Comparison of ENCODE assay signal across 10 cellular contexts in genomic region chr17:75325827-75326586, GRCh38. TPM values are rescaled to one million over a fixed set of nuclear protein-coding genes. Genes with fewer than 3 reads are reported as not detected.
DNase-seq lines count a peak whose midpoint lies in the region; ATAC-seq and TF ChIP-seq lines count a peak whose summit lies in the region.
"Had no signal": no experiment of that assay in that cellular context is flagged by ENCODE, and none has a peak within 500 bp of the region (broad histone marks: within the 10 kb centered on the region; RNA-seq: fewer than 3 reads in every experiment).

No MANE protein-coding gene starts in this region.

- H3K9me3 Mint-ChIP-seq in activated naive CD4-positive, alpha-beta T cell treated with anti-CD3 and anti-CD28 coated beads, Interleukin-2, amount 50 U/mL, for 24 hours: no peaks in the 10 kb centered on the region
- H3K9me3 Mint-ChIP-seq in activated naive CD4-positive, alpha-beta T cell treated with anti-CD3 and anti-CD28 coated beads, Interleukin-2, amount 50 U/mL, for 72 hours: no peaks in the 10 kb centered on the region

- H3K9me3 ChIP-seq in upper lobe of right lung (no peaks in the 10 kb centered on the region), HAP-1 (no peaks in the 10 kb centered on the region)

- DNase-seq in activated naive CD4-positive, alpha-beta T cell (lab: John Stamatoyannopoulos, UW): no peak
- no peak for DNase-seq in activated naive CD4-positive, alpha-beta T cell treated with anti-CD3 and anti-CD28 coated beads, Interleukin-2, amount 50 U/mL, for 72 hours (ENCODE audit: low spot score in 2 of 2)
- DNase-seq in upper lobe of right lung (peak; percentile 33), HAP-1 (ENCODE audit: low spot score in 2 of 2) (no peak), HCEC 1CT (no peak)
- DNase-seq: activated T-cell treated with anti-CD3 and anti-CD28 coated beads for 4 hours, hypothalamus had no signal

- H3K27ac ChIP-seq in layer of hippocampus (ENCODE audit: low read depth, low read length) (peak overlapping the region; percentile 38), upper lobe of right lung (peak overlapping the region; percentile 43)

- H3K4me1 ChIP-seq in upper lobe of right lung (peaks cover 30% of the 10 kb centered on the region), HAP-1 (no peaks in the 10 kb centered on the region)

- H3K27me3 ChIP-seq in layer of hippocampus (ENCODE audit: control insufficient read depth, insufficient read depth, low read length) (no peaks in the 10 kb centered on the region), upper lobe of right lung (no peaks in the 10 kb centered on the region), HAP-1 (ENCODE audit: low read depth) (no peaks in the 10 kb centered on the region)

- H3K36me3 Mint-ChIP-seq in activated naive CD4-positive, alpha-beta T cell treated with anti-CD3 and anti-CD28 coated beads, Interleukin-2, amount 50 U/mL, for 24 hours: peaks cover 2% of the 10 kb centered on the region
- H3K36me3 Mint-ChIP-seq in activated naive CD4-positive, alpha-beta T cell treated with anti-CD3 and anti-CD28 coated beads, Interleukin-2, amount 50 U/mL, for 72 hours: peaks cover 0 to 11% of the 10 kb centered on the region in 2 donors

- H3K27ac Mint-ChIP-seq in activated naive CD4-positive, alpha-beta T cell treated with anti-CD3 and anti-CD28 coated beads, Interleukin-2, amount 50 U/mL, for 24 hours: peak overlapping the region; percentile 59
- H3K27ac Mint-ChIP-seq in activated naive CD4-positive, alpha-beta T cell treated with anti-CD3 and anti-CD28 coated beads, Interleukin-2, amount 50 U/mL, for 72 hours: peak overlapping the region; percentile 68 to 90

- peak in 1 of 2 donors; percentile 45 for ATAC-seq in activated naive CD4-positive, alpha-beta T cell treated with anti-CD3 and anti-CD28 coated beads, Interleukin-2, amount 50 U/mL, for 72 hours
- peak; percentile 27 for ATAC-seq in upper lobe of right lung
- ATAC-seq in HG02610 (IDR thresholded peaks at IDR 0.05; ENCODE audit: unreplicated experiment): no peak

- intact Hi-C loops in upper lobe of right lung (cut with DNase I): no loop called here

- H3K4me3 ChIP-seq in upper lobe of right lung (no peak overlapping the region), HAP-1 (no peak overlapping the region)

- peaks cover 36% of the 10 kb centered on the region for H3K4me1 Mint-ChIP-seq in activated naive CD4-positive, alpha-beta T cell treated with anti-CD3 and anti-CD28 coated beads, Interleukin-2, amount 50 U/mL, for 24 hours

- no peak for TF ChIP-seq CTCF in upper lobe of right lung (IDR thresholded peaks at IDR 0.05)

- H3K36me3 ChIP-seq in upper lobe of right lung (peaks cover 27% of the 10 kb centered on the region), HAP-1 (replicated peaks) (peaks cover 14% of the 10 kb centered on the region)

- H3K27me3 Mint-ChIP-seq in activated naive CD4-positive, alpha-beta T cell treated with anti-CD3 and anti-CD28 coated beads, Interleukin-2, amount 50 U/mL, for 24 hours: no peaks in the 10 kb centered on the region

- H3K4me3 Mint-ChIP-seq in activated naive CD4-positive, alpha-beta T cell treated with anti-CD3 and anti-CD28 coated beads, Interleukin-2, amount 50 U/mL, for 24 hours: no peak overlapping the region

- in situ Hi-C loops in HAP-1 (cut with MboI; ENCODE audit: low sequenced_read_pairs): no loop called here

RNA-seq across cellular contexts. Expression of gene SLC25A19, which starts 36.8 kb away (rescaled TPM):
- total RNA-seq in activated naive CD4-positive, alpha-beta T cell treated with anti-CD3 and anti-CD28 coated beads, Interleukin-2, amount 50 U/mL, for 72 hours: 100 to 1,000 TPM in 1 of 2 donors, 10 to 100 TPM in 1; 74.4 to 110 TPM
- 29.4 TPM for total RNA-seq in upper lobe of right lung

RNA-seq across cellular contexts. Expression of gene MIF4GD, which starts 55.0 kb away (rescaled TPM):
- total RNA-seq in activated naive CD4-positive, alpha-beta T cell treated with anti-CD3 and anti-CD28 coated beads, Interleukin-2, amount 50 U/mL, for 72 hours: 10 to 100 TPM; 33.4 to 37.8 TPM
- total RNA-seq in upper lobe of right lung: 25.7 TPM
